9 cellular contexts compared by ENCODE assay signal in the genomic region with DNA sequence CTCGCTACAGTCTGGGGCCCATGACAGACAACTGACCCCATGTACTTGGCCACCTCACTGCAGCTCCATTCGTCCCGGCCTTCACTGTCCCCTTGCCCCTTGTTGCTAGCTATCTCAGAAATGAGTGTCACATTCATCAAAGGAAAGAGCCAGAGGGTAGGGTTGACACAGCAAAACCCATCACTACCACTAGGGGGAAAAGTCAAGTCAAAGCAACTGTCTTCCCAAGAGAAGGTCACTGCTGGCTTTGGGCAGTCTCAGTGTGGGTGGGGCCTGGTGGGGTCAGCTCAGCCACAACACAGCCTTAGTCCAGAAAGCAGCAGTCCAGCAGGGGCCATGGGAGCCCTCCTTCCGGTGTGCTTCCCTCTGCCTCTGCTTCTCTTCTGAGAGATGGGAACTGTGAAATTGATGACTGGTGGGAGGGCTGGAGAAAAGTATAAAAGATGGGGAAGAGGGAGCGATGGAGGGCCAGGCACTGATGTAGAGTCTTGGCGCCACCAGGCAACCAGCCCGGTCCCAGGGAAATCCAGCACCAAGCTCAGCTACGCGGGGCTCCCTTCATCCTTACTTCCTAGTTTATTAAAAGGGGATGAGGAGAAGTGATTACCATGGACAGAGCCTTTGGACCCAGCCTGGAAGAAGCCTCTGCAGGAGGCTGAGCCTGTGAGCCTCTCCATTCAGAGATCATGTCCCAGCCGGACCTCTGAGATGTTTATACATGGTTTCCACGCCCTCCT. TPM values are rescaled to one million over a fixed set of nuclear protein-coding genes. Genes with fewer than 3 reads are reported as not detected.
DNase-seq lines count a peak whose midpoint lies in the region; ATAC-seq, FAIRE-seq and TF ChIP-seq lines count a peak whose summit lies in the region.
"Had no signal": no experiment of that assay in that cellular context is flagged by ENCODE, and none has a peak within 500 bp of the region (broad histone marks: within the 10 kb centered on the region; RNA-seq: fewer than 3 reads in every experiment).

No MANE protein-coding gene starts in this region.

- ATAC-seq in activated naive CD8-positive, alpha-beta T cell treated with anti-CD3 and anti-CD28 coated beads, Interleukin-2, amount 10 ng/mL, durations not matched to agents 7 days and 5 days (ENCODE audit: low read depth): peak; percentile 56
- ATAC-seq in activated naive CD8-positive, alpha-beta T cell treated with anti-CD3 and anti-CD28 coated beads, Interleukin-2, amount 50 U/mL, for 24 hours: no peak
- no peak for ATAC-seq in HG03571 (IDR thresholded peaks at IDR 0.05; ENCODE audit: unreplicated experiment)

- TF ChIP-seq POLR2A in endothelial cell of umbilical vein (IDR thresholded peaks at IDR 0.05; ENCODE audit: low read depth, low read length) (no peak), testis (IDR thresholded peaks at IDR 0.05) (no peak)

- H3K27me3 ChIP-seq in endothelial cell of umbilical vein (ENCODE audit: control insufficient read depth in 2 of 2, insufficient read depth in 2 of 2, low read length in 2 of 2): no peaks in the 10 kb centered on the region
- no peaks in the 10 kb centered on the region for H3K27me3 ChIP-seq in testis

- CTCF ChIA-PET in endothelial cell of umbilical vein (lab: Charles Lee): interaction anchor here (0.7 to 2.3 kb wide), 9 partner anchors 10 to 200 kb away, joined by 3 to 8 read pairs (median 3); no protein-coding TSS in a partner anchor

- no peak overlapping the region for H3K4me2 ChIP-seq in endothelial cell of umbilical vein (ENCODE audit: insufficient read depth, low read length)

- no peaks in the 10 kb centered on the region for H3K9me1 ChIP-seq in endothelial cell of umbilical vein (replicated peaks; ENCODE audit: control insufficient read depth, extremely low read depth, insufficient read depth, low read length)

- no peak overlapping the region for H3K9ac ChIP-seq in endothelial cell of umbilical vein (replicated peaks; ENCODE audit: extremely low read depth, insufficient read depth, low read length)

- H3K4me1 ChIP-seq in endothelial cell of umbilical vein (ENCODE audit: control insufficient read depth, extremely low read depth, insufficient read depth, low read length) (no peaks in the 10 kb centered on the region), testis (peaks cover 16% of the 10 kb centered on the region)

- no TSS peak for BruUV-seq in endothelial cell of umbilical vein (replicated peaks; lab: Mats Ljungman, UMichigan)

- no peak overlapping the region for H3K4me3 Mint-ChIP-seq in activated naive CD8-positive, alpha-beta T cell treated with anti-CD3 and anti-CD28 coated beads, Interleukin-2, amount 10 ng/mL, durations not matched to agents 7 days and 5 days
- H3K4me3 Mint-ChIP-seq in activated naive CD8-positive, alpha-beta T cell treated with anti-CD3 and anti-CD28 coated beads, Interleukin-2, amount 50 U/mL, for 24 hours: no peak overlapping the region

- TF ChIP-seq CTCF in endothelial cell of umbilical vein (IDR thresholded peaks at IDR 0.05; ENCODE audit: extremely low read depth in 1 of 2, insufficient read depth in 1 of 2, low read depth in 1 of 2, low read length in 2 of 2) (peak; percentile 45 to 48), testis (IDR thresholded peaks at IDR 0.05) (peak in 2 of 3 experiments; percentile 33 to 39), coronary artery (IDR thresholded peaks at IDR 0.05) (no peak)

- H3K27ac Mint-ChIP-seq in activated naive CD8-positive, alpha-beta T cell treated with anti-CD3 and anti-CD28 coated beads, Interleukin-2, amount 10 ng/mL, durations not matched to agents 7 days and 5 days: no peak overlapping the region
- H3K27ac Mint-ChIP-seq in activated naive CD8-positive, alpha-beta T cell treated with anti-CD3 and anti-CD28 coated beads, Interleukin-2, amount 50 U/mL, for 24 hours: no peak overlapping the region

- DNase-seq in activated naive CD8-positive, alpha-beta T cell treated with anti-CD3 and anti-CD28 coated beads, Interleukin-2, amount 10 ng/mL, durations not matched to agents 7 days and 5 days: peak; percentile 25
- no peak for DNase-seq in activated naive CD8-positive, alpha-beta T cell treated with anti-CD3 and anti-CD28 coated beads, Interleukin-2, amount 50 U/mL, for 24 hours
- DNase-seq in NCI-H460 (ENCODE audit: extremely low read depth, low read depth) (peak; percentile 11), endothelial cell of umbilical vein (ENCODE audit: low read depth, low spot score) (peak; percentile 14), testis (no peak), coronary artery (ENCODE audit: low spot score) (no peak)
- no peak for DNase-seq in central memory CD4-positive, alpha-beta T cell
- DNase-seq: NCI-H524 treated with DMSO at 0.1 percent for 48 hours had no signal

- no peak overlapping the region for H3K4me3 ChIP-seq in endothelial cell of umbilical vein (replicated peaks in 1 of 3; ENCODE audit: insufficient read depth in 1 of 3, low read depth in 1 of 3, low read length in 3 of 3)
- no peak overlapping the region for H3K4me3 ChIP-seq in testis
- H3K4me3 ChIP-seq in coronary artery: no peak overlapping the region

- POLR2A ChIA-PET in activated naive CD8-positive, alpha-beta T cell treated with anti-CD3 and anti-CD28 coated beads, Interleukin-2, amount 10 ng/mL, durations not matched to agents 7 days and 5 days (lab: Charles Lee): interaction anchor here (0.5 to 1.5 kb wide), 2 partner anchors 7 to 148 kb away, joined by 3 to 4 read pairs; no protein-coding TSS in a partner anchor
- POLR2A ChIA-PET in endothelial cell of umbilical vein (lab: Charles Lee): no interaction called here

- peaks cover 40% of the 10 kb centered on the region for H3K36me3 Mint-ChIP-seq in activated naive CD8-positive, alpha-beta T cell treated with anti-CD3 and anti-CD28 coated beads, Interleukin-2, amount 10 ng/mL, durations not matched to agents 7 days and 5 days
- no peaks in the 10 kb centered on the region for H3K36me3 Mint-ChIP-seq in activated naive CD8-positive, alpha-beta T cell treated with anti-CD3 and anti-CD28 coated beads, Interleukin-2, amount 50 U/mL, for 24 hours (ENCODE audit: low read depth)

- no peaks in the 10 kb centered on the region for H3K9me3 ChIP-seq in endothelial cell of umbilical vein (replicated peaks; ENCODE audit: control insufficient read depth, insufficient read depth, low read length)
- H3K9me3 ChIP-seq in testis: no peaks in the 10 kb centered on the region

- H3K79me2 ChIP-seq in endothelial cell of umbilical vein (ENCODE audit: control insufficient read depth, insufficient read depth, low read length): no peaks in the 10 kb centered on the region

- H3K36me3 ChIP-seq in endothelial cell of umbilical vein (ENCODE audit: control insufficient read depth in 2 of 2, extremely low read depth in 1 of 2, insufficient read depth in 2 of 2, low read length in 2 of 2) (no peaks in the 10 kb centered on the region), testis (ENCODE audit: low read depth, missing control alignments) (no peaks in the 10 kb centered on the region)

- peaks cover 1% of the 10 kb centered on the region for H3K9me3 Mint-ChIP-seq in activated naive CD8-positive, alpha-beta T cell treated with anti-CD3 and anti-CD28 coated beads, Interleukin-2, amount 10 ng/mL, durations not matched to agents 7 days and 5 days
- no peaks in the 10 kb centered on the region for H3K9me3 Mint-ChIP-seq in activated naive CD8-positive, alpha-beta T cell treated with anti-CD3 and anti-CD28 coated beads, Interleukin-2, amount 50 U/mL, for 24 hours

- H3K27ac ChIP-seq in endothelial cell of umbilical vein (ENCODE audit: insufficient read depth, low read depth, low read length) (no peak overlapping the region), testis (no peak overlapping the region), coronary artery (no peak overlapping the region)

- no peaks in the 10 kb centered on the region for H4K20me1 ChIP-seq in endothelial cell of umbilical vein (replicated peaks; ENCODE audit: control insufficient read depth, extremely low read depth, insufficient read depth, low read length)

- peak; percentile 76 for FAIRE-seq in endothelial cell of umbilical vein (lab: Jason Lieb, UNC)

- H3K27me3 Mint-ChIP-seq in activated naive CD8-positive, alpha-beta T cell treated with anti-CD3 and anti-CD28 coated beads, Interleukin-2, amount 10 ng/mL, durations not matched to agents 7 days and 5 days: no peaks in the 10 kb centered on the region
- H3K27me3 Mint-ChIP-seq in activated naive CD8-positive, alpha-beta T cell treated with anti-CD3 and anti-CD28 coated beads, Interleukin-2, amount 50 U/mL, for 24 hours: no peaks in the 10 kb centered on the region

- H3K4me1 Mint-ChIP-seq in activated naive CD8-positive, alpha-beta T cell treated with anti-CD3 and anti-CD28 coated beads, Interleukin-2, amount 10 ng/mL, durations not matched to agents 7 days and 5 days: peaks cover 36% of the 10 kb centered on the region
- H3K4me1 Mint-ChIP-seq in activated naive CD8-positive, alpha-beta T cell treated with anti-CD3 and anti-CD28 coated beads, Interleukin-2, amount 50 U/mL, for 24 hours: no peaks in the 10 kb centered on the region

- dilution Hi-C loops in endothelial cell of umbilical vein (cut with MboI; ENCODE audit: extremely low pct_ligation_motif_present, low sequenced_read_pairs): no loop called here

- WGBS in testis, 2 donors: 71 to 78% methylated on average over 11 of the region's 11 CpGs

- intact Hi-C loops in endothelial cell of umbilical vein (cut with micrococcal nuclease): loop anchor here (1.0 kb wide), 1 partner anchor 16 kb away; no protein-coding TSS in a partner anchor
- intact Hi-C loops in testis (cut with DNase I; ENCODE audit: low total_unique reads): no loop called here

- no peak overlapping the region for H2AFZ ChIP-seq in endothelial cell of umbilical vein (ENCODE audit: low read depth, low read length)

TF ChIP-seq in endothelial cell of umbilical vein, 7 proteins besides CTCF, POLR2A, EP300 and RAD21 (continues in another document):
- TF ChIP-seq MYC (IDR thresholded peaks at IDR 0.05; ENCODE audit: low read depth, low read length): no peak
- no peak for TF ChIP-seq JUN (IDR thresholded peaks at IDR 0.05; ENCODE audit: borderline replicate concordance, insufficient read depth, insufficient read length, low read depth)

RNA-seq across cellular contexts. Expression of gene PLXNA4, which starts 58.0 kb away (rescaled TPM):
- 10 to 100 TPM; 16.5 to 20.5 TPM for total RNA-seq in activated naive CD8-positive, alpha-beta T cell treated with anti-CD3 and anti-CD28 coated beads, Interleukin-2, amount 10 ng/mL, durations not matched to agents 7 days and 5 days
- 0.02 TPM in 1 of 2 replicates, not detected in the other for total RNA-seq in NCI-H460 (2014; rRNA removed; shearing (Covaris generic))
- not detected in 2 replicates for polyA plus RNA-seq in NCI-H460 (2014; cell fraction: nucleus; rRNA removed)
- total RNA-seq in endothelial cell of umbilical vein: 10.6 and 20.4 TPM in 2 replicates
- 12.1 and 12.4 TPM in 2 replicates for polyA plus RNA-seq in endothelial cell of umbilical vein
- 13.6 and 14.1 TPM in 2 replicates for polyA plus RNA-seq in endothelial cell of umbilical vein (2011; cell fraction: cytosol; rRNA removed)
- polyA plus RNA-seq in endothelial cell of umbilical vein (2011; cell fraction: nucleus; rRNA removed): 34.2 and 38.8 TPM in 2 replicates
- polyA plus RNA-seq in endothelial cell of umbilical vein (2012): 6.6 and 9.6 TPM in 2 replicates
- 62.3 and 69.2 TPM in 2 replicates for polyA minus RNA-seq in endothelial cell of umbilical vein
- not detected for polyA minus RNA-seq in endothelial cell of umbilical vein (2011; cell fraction: cytosol; rRNA and poly(A)+ RNA removed)
- polyA minus RNA-seq in endothelial cell of umbilical vein (2011; cell fraction: nucleus; rRNA and poly(A)+ RNA removed): 74.8 and 80.2 TPM in 2 replicates
- total RNA-seq in testis: 1 to 10 TPM; 3.8 to 5.5 TPM
- polyA plus RNA-seq in testis (ENCODE audit: insufficient read depth, low read depth, low replicate concordance): 3.4 TPM

Comparison
In these comparisons a context has a peak if more than half of its experiments do, and no peak if none do; other contexts are left out.
1. DNase-seq: peak in activated naive CD8-positive, alpha-beta T cell treated with anti-CD3 and anti-CD28 coated beads, Interleukin-2, amount 10 ng/mL, durations not matched to agents 7 days and 5 days (single experiment), NCI-H460 (single experiment) and endothelial cell of umbilical vein (single experiment); none in activated naive CD8-positive, alpha-beta T cell treated with anti-CD3 and anti-CD28 coated beads, Interleukin-2, amount 50 U/mL, for 24 hours (single experiment), testis (single experiment), coronary artery (single experiment) and central memory CD4-positive, alpha-beta T cell (single experiment).